Comparison of ENCODE assay signal across 20 cellular contexts in the genomic region with DNA sequence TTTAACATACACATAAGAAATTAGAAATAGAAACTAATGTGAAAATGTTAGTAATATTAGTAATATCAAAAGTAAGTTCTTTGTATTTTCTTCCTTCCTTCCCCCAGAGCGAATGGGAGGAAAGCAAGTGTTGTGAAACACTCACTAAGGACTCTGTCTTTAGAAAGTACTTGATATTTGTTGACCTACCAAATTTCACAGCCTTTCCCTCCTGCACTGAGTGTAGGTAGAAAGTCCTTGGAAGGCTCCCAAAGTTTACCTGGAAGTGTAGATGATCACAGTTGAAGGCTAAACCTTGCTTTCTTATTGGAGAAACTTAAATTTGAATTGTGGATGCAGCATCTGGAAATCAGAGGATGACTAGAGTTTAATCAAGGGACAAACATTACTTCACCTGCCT.
A peak's percentile ranks its signal among the peaks of the same experiment; 100 is the strongest.
DNase-seq lines count a peak whose midpoint lies in the region; ATAC-seq and TF ChIP-seq lines count a peak whose summit lies in the region.
"Had no signal": no experiment of that assay in that cellular context is flagged by ENCODE, and none has a peak within 500 bp of the region (broad histone marks: within the 10 kb centered on the region; RNA-seq: fewer than 3 reads in every experiment).

No MANE protein-coding gene starts in this region.

- ATAC-seq in left lung, result peak; percentile 91
- peak; percentile 83 for ATAC-seq in upper lobe of right lung
- ATAC-seq in GM18502 (IDR thresholded peaks at IDR 0.05; ENCODE audit: poor library complexity, unreplicated experiment), result no peak
- no peak for ATAC-seq in HG03520 (IDR thresholded peaks at IDR 0.05; ENCODE audit: unreplicated experiment)

- H3K27me3 ChIP-seq in OCI-LY3 (ENCODE audit: low read depth, low read length) (no peaks in the 10 kb centered on the region), left lung (no peaks in the 10 kb centered on the region), upper lobe of right lung (no peaks in the 10 kb centered on the region)
- H3K27me3 ChIP-seq: BE2C, BLaER1 had no signal

- TF ChIP-seq CTCF in OCI-LY3 (IDR thresholded peaks at IDR 0.05; ENCODE audit: low read depth, low read length) (no peak), left lung (IDR thresholded peaks at IDR 0.05) (no peak), upper lobe of right lung (IDR thresholded peaks at IDR 0.05) (no peak)

- intact Hi-C loops in left lung (cut with DNase I) (no loop called here), upper lobe of right lung (cut with DNase I) (no loop called here)

- H3K36me3 ChIP-seq in OCI-LY3 (replicated peaks; ENCODE audit: low read depth, low read length) (no peaks in the 10 kb centered on the region), left lung (no peaks in the 10 kb centered on the region), upper lobe of right lung (no peaks in the 10 kb centered on the region)
- H3K36me3 ChIP-seq: BE2C, BLaER1 had no signal

- H3K9ac ChIP-seq in OCI-LY3 (ENCODE audit: low read length), result no peak overlapping the region
- H3K9ac ChIP-seq: BLaER1 had no signal

- H2AFZ ChIP-seq in OCI-LY3 (ENCODE audit: low read depth, low read length), result peak overlapping the region; percentile 60

- H3K4me2 ChIP-seq in OCI-LY3 (ENCODE audit: low read length), result no peak overlapping the region
- H3K4me2 ChIP-seq: BLaER1 had no signal

- H3K79me2 ChIP-seq in OCI-LY3 (ENCODE audit: low read length), result no peaks in the 10 kb centered on the region

- H3K4me1 ChIP-seq in OCI-LY3 (ENCODE audit: low read length) (peaks cover 12% of the 10 kb centered on the region), left lung (no peaks in the 10 kb centered on the region), upper lobe of right lung (no peaks in the 10 kb centered on the region)
- H3K4me1 ChIP-seq: BE2C, BLaER1 had no signal

- no peak for DNase-seq in left lung
- no peak for DNase-seq in upper lobe of right lung
- DNase-seq in DMS79 treated with DMSO at 0.1 percent for 48 hours (lab: John Stamatoyannopoulos, UW), result no peak
- DNase-seq: 8988T; ACHN; BE2C; C1 segment of cervical spinal cord; CD4-positive, alpha-beta memory T cell; CD4-positive, CD25-positive, alpha-beta regulatory T cell; CD8-positive, alpha-beta memory T cell; COR-L47; DMS 273 treated with DMSO at 0.1 percent for 48 hours; DMS153; DMS53; DMS79; GF-D8 had no signal

- no peak overlapping the region for H3K4me3 ChIP-seq in OCI-LY3 (ENCODE audit: low read length)
- H3K4me3 ChIP-seq in left lung, result no peak overlapping the region
- no peak overlapping the region for H3K4me3 ChIP-seq in upper lobe of right lung
- H3K4me3 ChIP-seq: BLaER1 had no signal

- H3K27ac ChIP-seq in OCI-LY3 (ENCODE audit: low read length) (no peak overlapping the region), left lung (no peak overlapping the region), upper lobe of right lung (no peak overlapping the region)
- H3K27ac ChIP-seq: BLaER1 had no signal

- H3K9me3 ChIP-seq in OCI-LY3 (ENCODE audit: insufficient read depth, low read length) (no peaks in the 10 kb centered on the region), left lung (no peaks in the 10 kb centered on the region), upper lobe of right lung (no peaks in the 10 kb centered on the region)
- H3K9me3 ChIP-seq: BE2C, BLaER1 had no signal

- H4K20me1 ChIP-seq in OCI-LY3 (ENCODE audit: insufficient read depth, low read length), result no peaks in the 10 kb centered on the region
- H4K20me1 ChIP-seq: BLaER1 had no signal

Comparison
In these comparisons a context has a peak if more than half of its experiments do, and no peak if none do; other contexts are left out.
1. ATAC-seq: peak in left lung (single experiment) and upper lobe of right lung (single experiment); none in GM18502 (single experiment) and HG03520 (single experiment).